ENCODE assay signal across 1 cellular context in the genomic region with DNA sequence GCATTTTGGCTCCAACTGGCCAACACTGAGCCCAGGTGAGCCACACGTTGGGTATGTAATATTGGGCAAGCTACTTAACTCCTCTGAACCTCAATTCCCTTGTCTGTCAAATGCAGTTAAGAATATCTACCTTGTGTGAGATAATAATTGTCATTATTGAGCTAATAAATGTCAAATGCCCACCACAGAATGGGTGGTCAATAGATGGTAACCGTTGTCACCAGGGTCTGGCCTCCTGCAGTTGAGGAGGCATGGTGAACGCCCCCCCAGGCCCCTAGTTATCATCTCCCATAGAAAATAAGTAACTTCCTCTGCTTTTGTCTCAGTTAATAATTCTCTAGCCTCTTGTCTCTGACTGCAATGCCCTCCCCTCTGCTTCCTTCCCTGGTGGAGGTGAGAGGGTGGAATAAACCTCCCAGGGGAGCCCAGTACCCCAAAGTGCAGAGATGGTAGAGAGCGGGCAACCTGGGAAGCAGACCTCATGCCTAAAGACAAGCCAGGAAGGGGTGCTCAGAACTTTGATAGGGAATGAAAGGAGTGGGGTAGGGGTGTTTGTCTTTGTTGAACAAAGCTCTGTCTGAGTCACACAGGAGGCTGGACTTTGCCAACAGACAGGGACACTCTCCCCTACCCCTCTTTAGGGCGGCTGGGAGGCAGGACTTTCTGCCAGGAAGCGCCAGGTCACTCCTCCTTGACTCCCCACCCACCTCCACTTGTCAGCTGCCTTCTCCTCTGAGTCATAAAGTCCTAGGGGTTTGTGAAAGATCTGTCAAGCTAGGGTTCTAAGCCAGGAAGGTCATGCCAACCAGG.
TF ChIP-seq lines count a peak whose summit lies in the region.

No MANE protein-coding gene starts in this region.

TF ChIP-seq in HepG2, 621 proteins besides CTCF, POLR2A, EP300 and RAD21 (continued from another document):
- TF ChIP-seq ZNF660 (CRISPR knock-in tag; IDR thresholded peaks at IDR 0.05; ENCODE audit: borderline replicate concordance, low read depth) (no peak), AKNA (CRISPR knock-in tag; IDR thresholded peaks at IDR 0.05; ENCODE audit: borderline replicate concordance) (no peak), ZNF652 (CRISPR knock-in tag; IDR thresholded peaks at IDR 0.05; ENCODE audit: borderline replicate concordance, low read depth) (peak; percentile 82), HBP1 (CRISPR knock-in tag; IDR thresholded peaks at IDR 0.05; ENCODE audit: low read depth) (peak; percentile 24), ZNF839 (CRISPR knock-in tag; IDR thresholded peaks at IDR 0.05; ENCODE audit: borderline replicate concordance) (no peak), ZBTB43 (CRISPR knock-in tag; conservative IDR thresholded peaks at IDR 0.05) (peak; percentile 70; the same call in 1 of the 2 replicates), NR2F2 (IDR thresholded peaks at IDR 0.05; ENCODE audit: borderline replicate concordance, low read depth) (0 out of 2 replicates have a peak, but pooled peaks have one; percentile 10), ZNF891 (CRISPR knock-in tag; IDR thresholded peaks at IDR 0.05) (peak; percentile 68; the same call in 1 of the 2 replicates), KLF9 (CRISPR knock-in tag; IDR thresholded peaks at IDR 0.05; ENCODE audit: low read depth) (0 out of 2 replicates have a peak, but pooled peaks have one; percentile 19), ZNF280B (CRISPR knock-in tag; IDR thresholded peaks at IDR 0.05; ENCODE audit: borderline replicate concordance) (0 out of 2 replicates have a peak, but pooled peaks have one; percentile 40), ZNF792 (CRISPR knock-in tag; IDR thresholded peaks at IDR 0.05) (peak; percentile 89), GATA4 (IDR thresholded peaks at IDR 0.05; ENCODE audit: borderline replicate concordance, low read depth) (peak; percentile 74; the same call in 1 of the 2 replicates), TSC22D2 (CRISPR knock-in tag; IDR thresholded peaks at IDR 0.05; ENCODE audit: borderline replicate concordance) (no peak), FOXM1 (CRISPR knock-in tag; IDR thresholded peaks at IDR 0.05) (no peak), ZNF451 (CRISPR knock-in tag; IDR thresholded peaks at IDR 0.05) (no peak)
- TF ChIP-seq, protein P1, sequence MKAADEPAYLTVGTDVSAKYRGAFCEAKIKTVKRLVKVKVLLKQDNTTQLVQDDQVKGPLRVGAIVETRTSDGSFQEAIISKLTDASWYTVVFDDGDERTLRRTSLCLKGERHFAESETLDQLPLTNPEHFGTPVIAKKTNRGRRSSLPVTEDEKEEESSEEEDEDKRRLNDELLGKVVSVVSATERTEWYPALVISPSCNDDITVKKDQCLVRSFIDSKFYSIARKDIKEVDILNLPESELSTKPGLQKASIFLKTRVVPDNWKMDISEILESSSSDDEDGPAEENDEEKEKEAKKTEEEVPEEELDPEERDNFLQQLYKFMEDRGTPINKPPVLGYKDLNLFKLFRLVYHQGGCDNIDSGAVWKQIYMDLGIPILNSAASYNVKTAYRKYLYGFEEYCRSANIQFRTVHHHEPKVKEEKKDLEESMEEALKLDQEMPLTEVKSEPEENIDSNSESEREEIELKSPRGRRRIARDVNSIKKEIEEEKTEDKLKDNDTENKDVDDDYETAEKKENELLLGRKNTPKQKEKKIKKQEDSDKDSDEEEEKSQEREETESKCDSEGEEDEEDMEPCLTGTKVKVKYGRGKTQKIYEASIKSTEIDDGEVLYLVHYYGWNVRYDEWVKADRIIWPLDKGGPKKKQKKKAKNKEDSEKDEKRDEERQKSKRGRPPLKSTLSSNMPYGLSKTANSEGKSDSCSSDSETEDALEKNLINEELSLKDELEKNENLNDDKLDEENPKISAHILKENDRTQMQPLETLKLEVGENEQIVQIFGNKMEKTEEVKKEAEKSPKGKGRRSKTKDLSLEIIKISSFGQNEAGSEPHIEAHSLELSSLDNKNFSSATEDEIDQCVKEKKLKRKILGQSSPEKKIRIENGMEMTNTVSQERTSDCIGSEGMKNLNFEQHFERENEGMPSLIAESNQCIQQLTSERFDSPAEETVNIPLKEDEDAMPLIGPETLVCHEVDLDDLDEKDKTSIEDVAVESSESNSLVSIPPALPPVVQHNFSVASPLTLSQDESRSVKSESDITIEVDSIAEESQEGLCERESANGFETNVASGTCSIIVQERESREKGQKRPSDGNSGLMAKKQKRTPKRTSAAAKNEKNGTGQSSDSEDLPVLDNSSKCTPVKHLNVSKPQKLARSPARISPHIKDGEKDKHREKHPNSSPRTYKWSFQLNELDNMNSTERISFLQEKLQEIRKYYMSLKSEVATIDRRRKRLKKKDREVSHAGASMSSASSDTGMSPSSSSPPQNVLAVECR (CRISPR knock-in tag; IDR thresholded peaks at IDR 0.05; ENCODE audit: borderline replicate concordance), result peak; percentile 66; the same call in 1 of the 2 replicates
